ENCODE assay signal across 8 cellular contexts in genomic region chr2:210003394-210003793, GRCh38. TPM values are rescaled to one million over a fixed set of nuclear protein-coding genes. Genes with fewer than 3 reads are reported as not detected.
DNase-seq lines count a peak whose midpoint lies in the region; ATAC-seq and TF ChIP-seq lines count a peak whose summit lies in the region.

No MANE protein-coding gene starts in this region.

- H3F3A ChIP-seq in PC-3 (ENCODE audit: low read length, unreplicated experiment), result no peaks in the 10 kb centered on the region

- CTCF ChIA-PET in PC-3 (lab: Charles Lee), result no interaction called here

- H3K4me3 ChIP-seq in GM06990 (replicated peaks; ENCODE audit: low read depth, low read length) (peak overlapping the region; percentile 99), PC-3 (ENCODE audit: low read length) (peak overlapping the region; percentile 84), epithelial cell of esophagus (ENCODE audit: low read length) (peak overlapping the region; percentile 91), parathyroid adenoma (ENCODE audit: low read depth, low read length) (peak overlapping the region; percentile 93)

- H3K9me2 ChIP-seq in PC-3 (replicated peaks; ENCODE audit: low read length), result no peaks in the 10 kb centered on the region

- H3K4me2 ChIP-seq in PC-3 (ENCODE audit: low read length), result peak overlapping the region; percentile 85
- H3K4me2 ChIP-seq in parathyroid adenoma (ENCODE audit: low read length), result peak overlapping the region; percentile 50

- H3K79me2 ChIP-seq in PC-3 (ENCODE audit: low read length) (peaks cover 60% of the 10 kb centered on the region), parathyroid adenoma (peaks cover 18% of the 10 kb centered on the region)

- POLR2A ChIA-PET in PC-3 (lab: Charles Lee; ENCODE audit: unreplicated experiment), result no interaction called here

- no peak for TF ChIP-seq CTCF in GM06990 (IDR thresholded peaks at IDR 0.05; ENCODE audit: insufficient read depth, low read length, poor library complexity, severe bottlenecking)
- TF ChIP-seq CTCF in PC-3 (conservative IDR thresholded peaks at IDR 0.05; ENCODE audit: low read depth, low read length), result no peak
- no peak for TF ChIP-seq CTCF in epithelial cell of esophagus (IDR thresholded peaks at IDR 0.05; ENCODE audit: insufficient read depth, low read depth, low read length, missing control alignments)
- no peak for TF ChIP-seq CTCF in parathyroid adenoma (IDR thresholded peaks at IDR 0.05)

- no peaks in the 10 kb centered on the region for H3K27me3 ChIP-seq in GM06990 (replicated peaks; ENCODE audit: control insufficient read depth, insufficient read depth, low read length)
- no peaks in the 10 kb centered on the region for H3K27me3 ChIP-seq in PC-3 (ENCODE audit: low read length)
- H3K27me3 ChIP-seq in parathyroid adenoma (ENCODE audit: control insufficient read depth, insufficient read depth, low read length), result no peaks in the 10 kb centered on the region

- H2AFZ ChIP-seq in PC-3 (ENCODE audit: low read length) (no peak overlapping the region), parathyroid adenoma (no peak overlapping the region)

- peaks cover 37% of the 10 kb centered on the region for H4K20me1 ChIP-seq in PC-3 (ENCODE audit: low read length)

- peaks cover 3% of the 10 kb centered on the region; the same call in 1 of the 2 replicates for H3K36me3 ChIP-seq in GM06990 (ENCODE audit: control insufficient read depth, insufficient read depth, low read length)
- H3K36me3 ChIP-seq in PC-3 (ENCODE audit: low read depth, low read length), result peaks cover 11% of the 10 kb centered on the region
- no peaks in the 10 kb centered on the region for H3K36me3 ChIP-seq in parathyroid adenoma (ENCODE audit: control insufficient read depth, insufficient read depth, low read length)

- H3K9ac ChIP-seq in PC-3 (ENCODE audit: low read length) (peak overlapping the region; percentile 91), parathyroid adenoma (no peak overlapping the region)

- no peak for DNase-seq in GM06990 (ENCODE audit: extremely low read depth, insufficient read length)
- DNase-seq in PC-3, result no peak
- DNase-seq in epithelial cell of esophagus (ENCODE audit: low read depth), result no peak
- no peak for DNase-seq in NK-92 treated with Interleukin-12 subunit alpha and Interleukin-12 subunit beta, amount 100 ng/mL, for 24 hours (lab: John Stamatoyannopoulos, UW)
- DNase-seq in NCI-H345 treated with DMSO at 0.1 percent for 48 hours (lab: John Stamatoyannopoulos, UW; ENCODE audit: unreplicated experiment), result no peak
- no peak for DNase-seq in DMS79 treated with DMSO at 0.1 percent for 48 hours (lab: John Stamatoyannopoulos, UW)

- H3K9me3 ChIP-seq in PC-3 (ENCODE audit: low read length) (no peaks in the 10 kb centered on the region), parathyroid adenoma (ENCODE audit: control insufficient read depth, low read length) (no peaks in the 10 kb centered on the region)

- H3K4me1 ChIP-seq in PC-3 (ENCODE audit: insufficient read depth, low read length) (peaks cover 23% of the 10 kb centered on the region), parathyroid adenoma (peaks cover 10% of the 10 kb centered on the region)

- no peak overlapping the region for H3K27ac ChIP-seq in PC-3 (ENCODE audit: low read length)
- H3K27ac ChIP-seq in parathyroid adenoma, result no peak overlapping the region

- BruUV-seq in PC-3 (replicated peaks; lab: Mats Ljungman, UMichigan), result no TSS peak

- intact Hi-C loops in PC-3 (cut with micrococcal nuclease), result loop anchor here (2.0 kb wide), 1 partner anchor 167 kb away; the partner anchor contains the start of gene KANSL1L

- ATAC-seq in PC-3 (no peak), GM21360 (IDR thresholded peaks at IDR 0.05; ENCODE audit: unreplicated experiment) (no peak)

RNA-seq across cellular contexts. Expression of gene RPE, which starts 1.0 kb away (rescaled TPM):
- 60.5 and 77.3 TPM in 2 replicates for total RNA-seq in PC-3 (2014; rRNA removed)
